Comparison of ENCODE assay signal across 1 cellular context in the genomic region with DNA sequence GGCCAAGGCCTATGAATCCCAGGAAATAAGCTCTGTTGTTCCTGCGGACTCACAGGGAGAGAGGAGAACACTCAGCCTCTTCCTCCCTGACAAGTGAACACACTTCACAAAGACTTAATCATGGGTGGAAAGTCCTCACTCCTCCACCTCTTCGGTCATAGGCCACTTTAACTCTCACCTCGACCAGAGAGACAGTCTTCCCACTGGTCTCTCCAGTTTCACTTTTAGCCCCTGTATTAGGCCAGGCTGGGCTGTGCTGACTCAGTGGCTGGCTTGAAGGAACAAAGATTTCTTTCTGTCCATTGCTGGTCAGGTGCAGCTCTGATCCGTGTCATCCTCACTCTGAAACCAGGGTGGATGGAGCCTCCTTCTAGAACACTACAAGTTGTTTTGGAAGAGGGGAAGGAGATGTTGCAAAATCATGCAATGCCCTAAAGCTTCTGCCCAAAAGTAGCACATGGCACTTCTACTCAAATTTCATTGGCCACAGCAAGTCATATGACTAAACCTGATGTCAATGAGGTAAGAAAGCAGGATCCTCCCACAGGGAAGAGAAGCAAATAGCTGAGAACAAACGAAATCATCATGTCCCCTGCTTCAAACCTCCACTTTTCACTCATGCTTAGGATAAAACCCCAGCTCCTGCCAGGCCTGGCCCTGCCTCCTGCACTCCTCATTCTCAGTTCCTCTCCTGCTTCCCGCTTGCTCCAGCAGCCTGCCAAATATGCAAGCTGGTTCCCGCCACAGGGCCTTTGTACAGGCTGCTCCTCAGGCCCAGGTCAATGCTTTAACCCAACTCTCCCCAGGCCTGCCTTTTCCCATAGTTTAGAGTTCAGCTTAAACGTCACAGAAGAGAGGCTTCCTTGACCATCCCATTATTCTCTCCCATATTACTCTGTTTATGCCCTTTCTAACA.
TF ChIP-seq lines count a peak whose summit lies in the region.

No MANE protein-coding gene starts in this region.

TF ChIP-seq in K562, 482 proteins besides CTCF, POLR2A, EP300 and RAD21 (continued from another document and continues in another):
- TF ChIP-seq, protein P1, sequence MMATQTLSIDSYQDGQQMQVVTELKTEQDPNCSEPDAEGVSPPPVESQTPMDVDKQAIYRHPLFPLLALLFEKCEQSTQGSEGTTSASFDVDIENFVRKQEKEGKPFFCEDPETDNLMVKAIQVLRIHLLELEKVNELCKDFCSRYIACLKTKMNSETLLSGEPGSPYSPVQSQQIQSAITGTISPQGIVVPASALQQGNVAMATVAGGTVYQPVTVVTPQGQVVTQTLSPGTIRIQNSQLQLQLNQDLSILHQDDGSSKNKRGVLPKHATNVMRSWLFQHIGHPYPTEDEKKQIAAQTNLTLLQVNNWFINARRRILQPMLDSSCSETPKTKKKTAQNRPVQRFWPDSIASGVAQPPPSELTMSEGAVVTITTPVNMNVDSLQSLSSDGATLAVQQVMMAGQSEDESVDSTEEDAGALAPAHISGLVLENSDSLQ (IDR thresholded peaks at IDR 0.05) = no peak
- TF ChIP-seq CEBPB (tag; IDR thresholded peaks at IDR 0.05) (peak; percentile 72), BMI1 (IDR thresholded peaks at IDR 0.05; ENCODE audit: low read length) (no peak), ZNF212 (CRISPR knock-in tag; IDR thresholded peaks at IDR 0.05) (no peak), SMARCC2 (IDR thresholded peaks at IDR 0.05; ENCODE audit: low read depth) (no peak), ZNF589 (CRISPR knock-in tag; IDR thresholded peaks at IDR 0.05; ENCODE audit: low read depth) (peak; percentile 94), ZNF165 (CRISPR knock-in tag; IDR thresholded peaks at IDR 0.05; ENCODE audit: borderline replicate concordance) (no peak), ZNF175 (CRISPR knock-in tag; IDR thresholded peaks at IDR 0.05; ENCODE audit: low read depth) (peak; percentile 74; the same call in 1 of the 2 replicates), CEBPG (CRISPR knock-in tag; IDR thresholded peaks at IDR 0.05) (no peak), CEBPG (tag; conservative IDR thresholded peaks at IDR 0.05 in 1 of 2, IDR thresholded peaks at IDR 0.05 in 1 of 2) (peak; percentile 79 to 91), ZNF766 (CRISPR knock-in tag; conservative IDR thresholded peaks at IDR 0.05) (peak; percentile 69), TEAD2 (tag; IDR thresholded peaks at IDR 0.05) (no peak), SIRT6 (IDR thresholded peaks at IDR 0.05; ENCODE audit: low read depth, low read length) (no peak), PHTF2 (CRISPR knock-in tag; IDR thresholded peaks at IDR 0.05) (no peak), BACH1 (tag; IDR thresholded peaks at IDR 0.05) (peak; percentile 86), CBFA2T2 (conservative IDR thresholded peaks at IDR 0.05) (peak; percentile 13; the same call in 1 of the 2 replicates), CXXC5 (CRISPR knock-in tag; IDR thresholded peaks at IDR 0.05) (0 out of 2 replicates have a peak, but pooled peaks have one; percentile 30), C11orf30 (IDR thresholded peaks at IDR 0.05; ENCODE audit: low read depth) (peak; percentile 27; the same call in 1 of the 2 replicates), HDAC8 (tag; IDR thresholded peaks at IDR 0.05) (no peak), BRD9 (IDR thresholded peaks at IDR 0.05; ENCODE audit: low read depth, partially characterized antibody) (no peak), ETV1 (tag; conservative IDR thresholded peaks at IDR 0.05; ENCODE audit: low read depth) (0 out of 2 replicates have a peak, but pooled peaks have one; percentile 42), KDM1A (IDR thresholded peaks at IDR 0.05) (no peak), ZNF224 (CRISPR knock-in tag; IDR thresholded peaks at IDR 0.05) (no peak), ZNF830 (CRISPR knock-in tag; IDR thresholded peaks at IDR 0.05) (no peak), EGR1 (conservative IDR thresholded peaks at IDR 0.05) (no peak), FOXP1 (CRISPR knock-in tag; IDR thresholded peaks at IDR 0.05) (no peak), ZNF511 (CRISPR knock-in tag; IDR thresholded peaks at IDR 0.05) (no peak), ZSCAN32 (CRISPR knock-in tag; IDR thresholded peaks at IDR 0.05) (no peak), NBN (IDR thresholded peaks at IDR 0.05; ENCODE audit: low read depth) (no peak), SLC30A9 (CRISPR knock-in tag; IDR thresholded peaks at IDR 0.05) (no peak), BCOR (IDR thresholded peaks at IDR 0.05) (peak; percentile 65; the same call in 1 of the 2 replicates), ZC3H8 (IDR thresholded peaks at IDR 0.05) (no peak), ESRRA (IDR thresholded peaks at IDR 0.05; ENCODE audit: borderline replicate concordance, low read depth) (no peak), UBTF (IDR thresholded peaks at IDR 0.05; ENCODE audit: borderline replicate concordance in 1 of 2, low read depth in 2 of 2, low read length in 2 of 2) (no peak), NR2C2 (CRISPR knock-in tag; IDR thresholded peaks at IDR 0.05) (no peak), NR2C2 (tag; IDR thresholded peaks at IDR 0.05) (peak; percentile 61; the same call in 1 of the 2 replicates), STAT5A (IDR thresholded peaks at IDR 0.05; ENCODE audit: borderline replicate concordance, low read length) (no peak), NR1H2 (CRISPR knock-in tag; IDR thresholded peaks at IDR 0.05) (no peak), CSDE1 (IDR thresholded peaks at IDR 0.05) (no peak), L3MBTL2 (IDR thresholded peaks at IDR 0.05) (peak; percentile 98), PHF21A (IDR thresholded peaks at IDR 0.05; ENCODE audit: borderline replicate concordance, low read depth) (no peak), MYC (IDR thresholded peaks at IDR 0.05; ENCODE audit: low read depth, low read length) (peak; percentile 64), MYC (CRISPR knock-in tag; IDR thresholded peaks at IDR 0.05; ENCODE audit: borderline replicate concordance, low read depth) (peak; percentile 15; the same call in 1 of the 2 replicates), GTF2B (IDR thresholded peaks at IDR 0.05; ENCODE audit: extremely low read depth, insufficient read length) (no peak), CBX1 (IDR thresholded peaks at IDR 0.05; ENCODE audit: low read depth) (no peak)
- TF ChIP-seq, protein P2, sequence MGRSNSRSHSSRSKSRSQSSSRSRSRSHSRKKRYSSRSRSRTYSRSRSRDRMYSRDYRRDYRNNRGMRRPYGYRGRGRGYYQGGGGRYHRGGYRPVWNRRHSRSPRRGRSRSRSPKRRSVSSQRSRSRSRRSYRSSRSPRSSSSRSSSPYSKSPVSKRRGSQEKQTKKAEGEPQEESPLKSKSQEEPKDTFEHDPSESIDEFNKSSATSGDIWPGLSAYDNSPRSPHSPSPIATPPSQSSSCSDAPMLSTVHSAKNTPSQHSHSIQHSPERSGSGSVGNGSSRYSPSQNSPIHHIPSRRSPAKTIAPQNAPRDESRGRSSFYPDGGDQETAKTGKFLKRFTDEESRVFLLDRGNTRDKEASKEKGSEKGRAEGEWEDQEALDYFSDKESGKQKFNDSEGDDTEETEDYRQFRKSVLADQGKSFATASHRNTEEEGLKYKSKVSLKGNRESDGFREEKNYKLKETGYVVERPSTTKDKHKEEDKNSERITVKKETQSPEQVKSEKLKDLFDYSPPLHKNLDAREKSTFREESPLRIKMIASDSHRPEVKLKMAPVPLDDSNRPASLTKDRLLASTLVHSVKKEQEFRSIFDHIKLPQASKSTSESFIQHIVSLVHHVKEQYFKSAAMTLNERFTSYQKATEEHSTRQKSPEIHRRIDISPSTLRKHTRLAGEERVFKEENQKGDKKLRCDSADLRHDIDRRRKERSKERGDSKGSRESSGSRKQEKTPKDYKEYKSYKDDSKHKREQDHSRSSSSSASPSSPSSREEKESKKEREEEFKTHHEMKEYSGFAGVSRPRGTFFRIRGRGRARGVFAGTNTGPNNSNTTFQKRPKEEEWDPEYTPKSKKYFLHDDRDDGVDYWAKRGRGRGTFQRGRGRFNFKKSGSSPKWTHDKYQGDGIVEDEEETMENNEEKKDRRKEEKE (IDR thresholded peaks at IDR 0.05; ENCODE audit: borderline replicate concordance in 1 of 2, control insufficient read depth in 1 of 2, low read depth in 2 of 2, low read length in 1 of 2) = no peak
- TF ChIP-seq, protein P3, sequence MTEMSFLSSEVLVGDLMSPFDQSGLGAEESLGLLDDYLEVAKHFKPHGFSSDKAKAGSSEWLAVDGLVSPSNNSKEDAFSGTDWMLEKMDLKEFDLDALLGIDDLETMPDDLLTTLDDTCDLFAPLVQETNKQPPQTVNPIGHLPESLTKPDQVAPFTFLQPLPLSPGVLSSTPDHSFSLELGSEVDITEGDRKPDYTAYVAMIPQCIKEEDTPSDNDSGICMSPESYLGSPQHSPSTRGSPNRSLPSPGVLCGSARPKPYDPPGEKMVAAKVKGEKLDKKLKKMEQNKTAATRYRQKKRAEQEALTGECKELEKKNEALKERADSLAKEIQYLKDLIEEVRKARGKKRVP (CRISPR knock-in tag; IDR thresholded peaks at IDR 0.05) = no peak
- TF ChIP-seq, protein P4, sequence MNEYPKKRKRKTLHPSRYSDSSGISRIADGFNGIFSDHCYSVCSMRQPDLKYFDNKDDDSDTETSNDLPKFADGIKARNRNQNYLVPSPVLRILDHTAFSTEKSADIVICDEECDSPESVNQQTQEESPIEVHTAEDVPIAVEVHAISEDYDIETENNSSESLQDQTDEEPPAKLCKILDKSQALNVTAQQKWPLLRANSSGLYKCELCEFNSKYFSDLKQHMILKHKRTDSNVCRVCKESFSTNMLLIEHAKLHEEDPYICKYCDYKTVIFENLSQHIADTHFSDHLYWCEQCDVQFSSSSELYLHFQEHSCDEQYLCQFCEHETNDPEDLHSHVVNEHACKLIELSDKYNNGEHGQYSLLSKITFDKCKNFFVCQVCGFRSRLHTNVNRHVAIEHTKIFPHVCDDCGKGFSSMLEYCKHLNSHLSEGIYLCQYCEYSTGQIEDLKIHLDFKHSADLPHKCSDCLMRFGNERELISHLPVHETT (CRISPR knock-in tag; conservative IDR thresholded peaks at IDR 0.05 in 1 of 2, IDR thresholded peaks at IDR 0.05 in 1 of 2) = peak in 1 of 2 experiments; percentile 66; a peak in 1 of 4 replicates
- TF ChIP-seq, protein P5, sequence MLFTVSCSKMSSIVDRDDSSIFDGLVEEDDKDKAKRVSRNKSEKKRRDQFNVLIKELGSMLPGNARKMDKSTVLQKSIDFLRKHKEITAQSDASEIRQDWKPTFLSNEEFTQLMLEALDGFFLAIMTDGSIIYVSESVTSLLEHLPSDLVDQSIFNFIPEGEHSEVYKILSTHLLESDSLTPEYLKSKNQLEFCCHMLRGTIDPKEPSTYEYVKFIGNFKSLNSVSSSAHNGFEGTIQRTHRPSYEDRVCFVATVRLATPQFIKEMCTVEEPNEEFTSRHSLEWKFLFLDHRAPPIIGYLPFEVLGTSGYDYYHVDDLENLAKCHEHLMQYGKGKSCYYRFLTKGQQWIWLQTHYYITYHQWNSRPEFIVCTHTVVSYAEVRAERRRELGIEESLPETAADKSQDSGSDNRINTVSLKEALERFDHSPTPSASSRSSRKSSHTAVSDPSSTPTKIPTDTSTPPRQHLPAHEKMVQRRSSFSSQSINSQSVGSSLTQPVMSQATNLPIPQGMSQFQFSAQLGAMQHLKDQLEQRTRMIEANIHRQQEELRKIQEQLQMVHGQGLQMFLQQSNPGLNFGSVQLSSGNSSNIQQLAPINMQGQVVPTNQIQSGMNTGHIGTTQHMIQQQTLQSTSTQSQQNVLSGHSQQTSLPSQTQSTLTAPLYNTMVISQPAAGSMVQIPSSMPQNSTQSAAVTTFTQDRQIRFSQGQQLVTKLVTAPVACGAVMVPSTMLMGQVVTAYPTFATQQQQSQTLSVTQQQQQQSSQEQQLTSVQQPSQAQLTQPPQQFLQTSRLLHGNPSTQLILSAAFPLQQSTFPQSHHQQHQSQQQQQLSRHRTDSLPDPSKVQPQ (CRISPR knock-in tag; IDR thresholded peaks at IDR 0.05; ENCODE audit: borderline replicate concordance) = no peak
- TF ChIP-seq, protein P6, sequence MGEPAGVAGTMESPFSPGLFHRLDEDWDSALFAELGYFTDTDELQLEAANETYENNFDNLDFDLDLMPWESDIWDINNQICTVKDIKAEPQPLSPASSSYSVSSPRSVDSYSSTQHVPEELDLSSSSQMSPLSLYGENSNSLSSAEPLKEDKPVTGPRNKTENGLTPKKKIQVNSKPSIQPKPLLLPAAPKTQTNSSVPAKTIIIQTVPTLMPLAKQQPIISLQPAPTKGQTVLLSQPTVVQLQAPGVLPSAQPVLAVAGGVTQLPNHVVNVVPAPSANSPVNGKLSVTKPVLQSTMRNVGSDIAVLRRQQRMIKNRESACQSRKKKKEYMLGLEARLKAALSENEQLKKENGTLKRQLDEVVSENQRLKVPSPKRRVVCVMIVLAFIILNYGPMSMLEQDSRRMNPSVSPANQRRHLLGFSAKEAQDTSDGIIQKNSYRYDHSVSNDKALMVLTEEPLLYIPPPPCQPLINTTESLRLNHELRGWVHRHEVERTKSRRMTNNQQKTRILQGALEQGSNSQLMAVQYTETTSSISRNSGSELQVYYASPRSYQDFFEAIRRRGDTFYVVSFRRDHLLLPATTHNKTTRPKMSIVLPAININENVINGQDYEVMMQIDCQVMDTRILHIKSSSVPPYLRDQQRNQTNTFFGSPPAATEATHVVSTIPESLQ (CRISPR knock-in tag; IDR thresholded peaks at IDR 0.05) = no peak
